Comparison of ENCODE assay signal across 22 cellular contexts in the genomic region with DNA sequence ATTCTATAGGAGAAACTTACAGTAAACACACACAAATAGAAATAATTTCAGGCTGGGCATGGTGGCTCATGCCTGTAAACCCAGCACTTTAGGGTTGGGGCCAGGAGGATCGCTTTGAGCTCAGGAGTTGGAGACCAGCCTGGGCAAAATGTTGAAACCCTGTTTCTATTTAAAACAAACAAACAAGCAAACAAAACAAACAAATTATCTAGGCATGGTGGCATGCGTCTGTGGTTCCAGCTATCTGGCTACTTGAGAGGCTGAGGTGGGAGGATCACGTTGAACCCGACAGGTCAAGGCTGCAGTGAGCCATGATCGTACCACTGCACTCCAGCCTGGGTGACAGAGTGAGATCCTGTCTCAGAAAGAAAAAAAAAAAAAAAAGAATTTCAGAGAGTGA.
A peak's percentile ranks its signal among the peaks of the same experiment; 100 is the strongest.
DNase-seq lines count a peak whose midpoint lies in the region; ATAC-seq, FAIRE-seq and TF ChIP-seq lines count a peak whose summit lies in the region.
"Had no signal": no experiment of that assay in that cellular context is flagged by ENCODE, and none has a peak within 500 bp of the region (broad histone marks: within the 10 kb centered on the region; RNA-seq: fewer than 3 reads in every experiment).

No MANE protein-coding gene starts in this region.

- H3K4me3 ChIP-seq in Panc1 (ENCODE audit: low read depth in 2 of 2, low read length in 2 of 2), result no peak overlapping the region
- H3K4me3 ChIP-seq in H1 (ENCODE audit: extremely low read depth in 1 of 4, insufficient read depth in 2 of 4, low read depth in 3 of 4, low read length in 4 of 4), result no peak overlapping the region
- H3K4me3 ChIP-seq in HepG2 (replicated peaks in 1 of 3; ENCODE audit: insufficient read depth in 1 of 3, low read depth in 2 of 3, low read length in 3 of 3), result no peak overlapping the region; a peak in 1 of 6 replicates
- H3K4me3 ChIP-seq: GM23248 had no signal

- H3K36me3 ChIP-seq in Panc1 (ENCODE audit: control insufficient read depth, insufficient read depth, low read length), result no peaks in the 10 kb centered on the region
- no peaks in the 10 kb centered on the region for H3K36me3 ChIP-seq in H1 (ENCODE audit: control insufficient read depth in 2 of 4, insufficient read depth in 4 of 4, low read length in 3 of 4)
- H3K36me3 ChIP-seq in HepG2 (replicated peaks in 1 of 2; ENCODE audit: control insufficient read depth in 1 of 2, insufficient read depth in 2 of 2, low read length in 2 of 2), result no peaks in the 10 kb centered on the region
- H3K36me3 ChIP-seq: BE2C had no signal

- H4K5ac ChIP-seq in H1 (ENCODE audit: insufficient read length, low read depth, low read length), result no peak overlapping the region

- no peak overlapping the region for H4K91ac ChIP-seq in H1 (replicated peaks; ENCODE audit: insufficient read length, low read length)

- H2AFZ ChIP-seq in H1 (ENCODE audit: low read length), result 0 out of 2 replicates have a peak overlapping the region, but pooled peaks have one; percentile 73
- H2AFZ ChIP-seq in HepG2 (ENCODE audit: low read length), result peak overlapping the region; percentile 0
- H2AFZ ChIP-seq: GM23248 had no signal

- no peak overlapping the region for H3K18ac ChIP-seq in H1 (ENCODE audit: extremely low read depth, low read length)

- H3K27ac ChIP-seq in Panc1 (ENCODE audit: low read length) (no peak overlapping the region), H1 (ENCODE audit: low read depth, low read length) (no peak overlapping the region), HepG2 (ENCODE audit: extremely low read length, insufficient read depth, low read length) (no peak overlapping the region)
- H3K27ac ChIP-seq: GM23248, HL-60 had no signal

- intact Hi-C loops in Panc1 (cut with micrococcal nuclease; ENCODE audit: unreplicated experiment), result no loop called here
- intact Hi-C loops in HepG2 (cut with micrococcal nuclease; ENCODE audit: unreplicated experiment), result no loop called here

- no peak overlapping the region for H2BK12ac ChIP-seq in H1 (ENCODE audit: low read depth, low read length)

- DNase-seq in Panc1 (ENCODE audit: low read depth, low spot score), result no peak
- DNase-seq in H1 (ENCODE audit: low read depth in 1 of 2, low spot score in 2 of 2), result no peak
- DNase-seq in HepG2 (ENCODE audit: low spot score), result no peak
- DNase-seq in inferior parietal cortex (ENCODE audit: extremely low spot score), result no peak
- DNase-seq in hepatic stellate cell (ENCODE audit: low spot score), result no peak
- no peak for DNase-seq in HuH-7.5 (ENCODE audit: low spot score)
- DNase-seq: ACHN; BE2C; C1 segment of cervical spinal cord; CD4-positive, CD25-positive, alpha-beta regulatory T cell; CD8-positive, alpha-beta memory T cell; COR-L47; DMS 273 treated with DMSO at 0.1 percent for 48 hours; GM23248; H7; HFFc6 had no signal

- no peaks in the 10 kb centered on the region for H3K79me1 ChIP-seq in H1 (ENCODE audit: low read depth, low read length)

- H2BK5ac ChIP-seq in H1 (ENCODE audit: low read depth, low read length), result no peak overlapping the region

- ATAC-seq in Panc1, result peak; percentile 64; the same call in 1 of the 2 replicates
- peak; percentile 59 for ATAC-seq in HepG2
- ATAC-seq: HCT116 had no signal

- 91% methylated on average over 4 of the region's 5 CpGs; no CpG with 5 or more reads in 1 of the 2 experiments for WGBS in H1 (ENCODE audit: extremely low coverage in 1 of 2, insufficient coverage in 1 of 2, insufficient read length in 1 of 2, insufficient replicate concordance in 2 of 2, low coverage in 1 of 2, low lambda C conversion rate in 2 of 2, missing lambda C conversion rate in 1 of 2), 2 experiments
- WGBS in HepG2 (ENCODE audit: low lambda C conversion rate), result under 1% methylated on average over 5 of the region's 5 CpGs

- in situ Hi-C loops in Panc1 (cut with HindIII; ENCODE audit: low pct_unique_long_range_greater_than_20kb, low sequenced_read_pairs), result no loop called here
- in situ Hi-C loops in HepG2 (cut with HindIII; ENCODE audit: extremely low pct_ligation_motif_present, low pct_unique_long_range_greater_than_20kb), result no loop called here

- H3K4me1 ChIP-seq in Panc1 (ENCODE audit: control insufficient read depth, insufficient read depth, low read length) (peaks cover 8% of the 10 kb centered on the region; the same call in 1 of the 2 replicates), H1 (replicated peaks in 1 of 4; ENCODE audit: control insufficient read depth in 3 of 4, insufficient read depth in 4 of 4, low read length in 3 of 4) (no peaks in the 10 kb centered on the region), HepG2 (ENCODE audit: insufficient read depth, low read length) (peaks cover 50% of the 10 kb centered on the region)
- H3K4me1 ChIP-seq: BE2C had no signal

- H3K4ac ChIP-seq in H1 (replicated peaks; ENCODE audit: insufficient read length, low read depth, low read length), result no peak overlapping the region

- no peak overlapping the region for H3K23ac ChIP-seq in H1 (ENCODE audit: insufficient read length)

- no peak for TF ChIP-seq CTCF in Panc1 (IDR thresholded peaks at IDR 0.05)
- TF ChIP-seq CTCF in H1 (IDR thresholded peaks at IDR 0.05; ENCODE audit: control extremely low read depth in 1 of 3, insufficient read depth in 1 of 3, low read depth in 1 of 3, low read length in 3 of 3), result no peak
- no peak for TF ChIP-seq CTCF in HepG2 (CRISPR knock-in tag; IDR thresholded peaks at IDR 0.05)

- BruUV-seq in Panc1 (replicated peaks; lab: Mats Ljungman, UMichigan), result no TSS peak
- no TSS peak for BruUV-seq in HepG2 (replicated peaks; lab: Mats Ljungman, UMichigan)

- H3K14ac ChIP-seq in H1 (ENCODE audit: insufficient read length), result no peak overlapping the region

- TF ChIP-seq POLR2A in H1 (IDR thresholded peaks at IDR 0.05; ENCODE audit: control extremely low read depth in 1 of 2, low read depth in 2 of 2, low read length in 2 of 2) (no peak), HepG2 (IDR thresholded peaks at IDR 0.05; ENCODE audit: insufficient read depth in 1 of 2, low read depth in 2 of 2, low read length in 2 of 2) (no peak)

- H4K20me1 ChIP-seq in H1 (replicated peaks in 1 of 2; ENCODE audit: control insufficient read depth in 1 of 2, insufficient read depth in 2 of 2, low read length in 2 of 2), result no peaks in the 10 kb centered on the region
- no peaks in the 10 kb centered on the region for H4K20me1 ChIP-seq in HepG2 (ENCODE audit: insufficient read depth, low read length)

- CTCF ChIA-PET in Panc1 (lab: Charles Lee) (no interaction called here), H1 (lab: Charles Lee; ENCODE audit: partially characterized antibody) (interaction anchor here (0.7 kb wide), 1 partner anchor 11 kb away, joined by 3 read pairs; no protein-coding TSS in a partner anchor), HepG2 (lab: Yijun Ruan, JAX; ENCODE audit: low intra/inter-chr PET ratio, low total read pairs) (no interaction called here)

- H2BK20ac ChIP-seq in H1 (ENCODE audit: low read length), result no peak overlapping the region

- H3K4me2 ChIP-seq in H1 (ENCODE audit: insufficient read depth in 1 of 2, low read depth in 2 of 2, low read length in 2 of 2) (no peak overlapping the region), HepG2 (ENCODE audit: low read depth, low read length) (peak overlapping the region; percentile 70)

- TF ChIP-seq EP300 in H1 (IDR thresholded peaks at IDR 0.05; ENCODE audit: borderline replicate concordance in 1 of 2, low read depth in 2 of 2, low read length in 2 of 2) (no peak), HepG2 (IDR thresholded peaks at IDR 0.05; ENCODE audit: low read depth in 2 of 2, low read length in 2 of 2) (no peak), HepG2 (CRISPR knock-in tag; IDR thresholded peaks at IDR 0.05; ENCODE audit: borderline replicate concordance) (no peak)

- POLR2A ChIA-PET in Panc1 (lab: Charles Lee) (no interaction called here), H1 (lab: Charles Lee; ENCODE audit: partially characterized antibody) (no interaction called here), HepG2 (lab: Yijun Ruan, JAX) (no interaction called here)

- no peaks in the 10 kb centered on the region for H3K23me2 ChIP-seq in H1 (ENCODE audit: low read depth, low read length)

- no peak overlapping the region for H2AK5ac ChIP-seq in H1 (ENCODE audit: low read depth, low read length)

- H3K9ac ChIP-seq in H1 (replicated peaks in 1 of 4; ENCODE audit: extremely low read depth in 1 of 4, low read depth in 3 of 4, low read length in 3 of 4) (no peak overlapping the region), HepG2 (ENCODE audit: insufficient read depth, low read depth, low read length) (no peak overlapping the region)
- H3K9ac ChIP-seq: GM23248 had no signal

- TF ChIP-seq RAD21 in H1 (IDR thresholded peaks at IDR 0.05 in 1 of 2, conservative IDR thresholded peaks at IDR 0.05 in 1 of 2; ENCODE audit: low read depth in 2 of 2, low read length in 2 of 2) (no peak), HepG2 (CRISPR knock-in tag; IDR thresholded peaks at IDR 0.05) (no peak)

- H3K56ac ChIP-seq in H1 (replicated peaks; ENCODE audit: insufficient read length, low read depth, low read length), result no peak overlapping the region

- no peak overlapping the region for H2BK120ac ChIP-seq in H1 (replicated peaks; ENCODE audit: low read depth, low read length)

- no peaks in the 10 kb centered on the region for H3K27me3 ChIP-seq in Panc1 (ENCODE audit: control insufficient read depth, insufficient read depth, low read length)
- no peaks in the 10 kb centered on the region for H3K27me3 ChIP-seq in H1 (replicated peaks in 1 of 4; ENCODE audit: control insufficient read depth in 3 of 4, extremely low read depth in 1 of 4, insufficient read depth in 3 of 4, low read length in 3 of 4)
- no peaks in the 10 kb centered on the region; a peak in 2 of 5 replicates for H3K27me3 ChIP-seq in HepG2 (ENCODE audit: control insufficient read depth in 1 of 2, insufficient read depth in 2 of 2, low read length in 2 of 2)
- H3K27me3 ChIP-seq: BE2C had no signal

- no peak overlapping the region for H4K8ac ChIP-seq in H1 (ENCODE audit: extremely low read depth, insufficient read depth, low read length)

- H3K9me3 ChIP-seq in Panc1 (ENCODE audit: control insufficient read depth, insufficient read depth, low read depth, low read length) (no peaks in the 10 kb centered on the region), H1 (ENCODE audit: insufficient read depth in 2 of 2, low read depth in 1 of 2, low read length in 1 of 2) (no peaks in the 10 kb centered on the region), HepG2 (ENCODE audit: low read length) (no peaks in the 10 kb centered on the region)
- H3K9me3 ChIP-seq: BE2C had no signal

- no peaks in the 10 kb centered on the region for H3K79me2 ChIP-seq in H1 (ENCODE audit: control insufficient read depth in 1 of 2, insufficient read depth in 2 of 2, low read length in 2 of 2)
- no peaks in the 10 kb centered on the region for H3K79me2 ChIP-seq in HepG2 (ENCODE audit: insufficient read depth, low read length)

- H2BK15ac ChIP-seq in H1 (ENCODE audit: low read length), result no peak overlapping the region

- FAIRE-seq in H1 (lab: Jason Lieb, UNC) (no peak), HepG2 (lab: Jason Lieb, UNC) (no peak)
- FAIRE-seq: A204.1, G401.6, GM12891, GM19239 had no signal

TF ChIP-seq in H1, 55 proteins besides CTCF, POLR2A, EP300 and RAD21 (continues in another document):
- no peak for TF ChIP-seq EGR1 (IDR thresholded peaks at IDR 0.05; ENCODE audit: borderline replicate concordance, low read depth, low read length)
- no peak for TF ChIP-seq CHD1 (IDR thresholded peaks at IDR 0.05; ENCODE audit: low read depth, low read length)

TF ChIP-seq in HepG2, 621 proteins besides CTCF, POLR2A, EP300 and RAD21 (continues in another document):
- no peak for TF ChIP-seq KLF15 (CRISPR knock-in tag; IDR thresholded peaks at IDR 0.05; ENCODE audit: borderline replicate concordance)
